In the genomic region with DNA sequence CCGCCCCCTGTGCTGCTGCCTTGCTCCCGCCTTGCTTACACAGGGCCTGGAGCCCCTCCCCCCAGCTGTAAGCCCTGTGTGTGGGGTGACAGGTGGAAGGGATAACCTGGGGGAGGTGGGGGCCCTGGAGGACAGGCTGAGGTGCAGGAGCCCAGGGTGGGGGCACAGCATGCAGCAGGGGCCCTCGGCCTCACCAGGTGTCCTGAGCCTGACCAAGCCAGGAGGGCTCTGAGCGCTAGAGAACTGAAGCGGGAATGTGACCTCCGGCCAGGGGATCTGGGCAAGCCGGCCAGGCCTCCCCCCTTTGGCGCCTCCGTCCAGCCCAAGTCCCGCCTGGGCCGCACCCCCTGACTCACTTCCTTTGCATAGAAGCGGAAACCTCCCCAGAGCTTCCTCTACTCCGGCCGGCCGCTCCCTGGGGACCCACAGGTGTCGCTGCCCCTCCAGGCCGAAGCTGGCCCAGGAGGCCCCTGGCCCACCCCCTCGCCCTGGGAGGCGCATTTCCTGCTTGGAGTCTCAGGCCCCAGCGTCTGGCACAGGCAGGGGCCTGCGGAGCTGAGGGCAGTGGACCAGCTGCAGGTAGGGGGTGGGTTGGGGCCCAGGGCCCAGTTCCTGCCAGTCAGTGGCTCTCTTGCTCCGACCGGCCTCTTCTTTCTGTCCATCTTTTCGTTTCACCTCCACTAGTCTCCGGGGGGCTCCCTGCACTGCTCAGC, we compare ENCODE assay signal across 1 cellular context.
TF ChIP-seq lines count a peak whose summit lies in the region.

A gene (plus strand): TSS at position 398 of the 713 bp plus-strand sequence. CDS start 964 bp downstream, outside the sequence.

TF ChIP-seq in IMR-90, 13 proteins besides CTCF, POLR2A, EP300 and RAD21 (continued from another document):
- TF ChIP-seq SMC3 (IDR thresholded peaks at IDR 0.05; ENCODE audit: low read depth, low read length), result no peak
